ENCODE assay signal across 1 cellular context in genomic region chrX:71103110-71103983, GRCh38.
TF ChIP-seq lines count a peak whose summit lies in the region.

No MANE protein-coding gene starts in this region.

TF ChIP-seq in GM12878, 131 proteins besides CTCF, POLR2A, EP300 and RAD21 (continues in another document):
- TF ChIP-seq GABPA (IDR thresholded peaks at IDR 0.05; ENCODE audit: low read depth) (no peak), FOXK2 (IDR thresholded peaks at IDR 0.05) (no peak), BHLHE40 (IDR thresholded peaks at IDR 0.05; ENCODE audit: borderline replicate concordance in 1 of 2, low read depth in 2 of 2, low read length in 1 of 2) (0 out of 4 replicates have a peak, but pooled peaks of 1 of the 2 experiments have one; percentile 29), NFIC (IDR thresholded peaks at IDR 0.05; ENCODE audit: low read depth, low read length) (peak; percentile 55; the same call in 1 of the 2 replicates), SMC3 (IDR thresholded peaks at IDR 0.05; ENCODE audit: borderline replicate concordance, low read length) (no peak), KAT2A (conservative IDR thresholded peaks at IDR 0.05; ENCODE audit: control insufficient read depth, low read depth, low read length) (no peak), BCLAF1 (IDR thresholded peaks at IDR 0.05) (no peak), BMI1 (IDR thresholded peaks at IDR 0.05; ENCODE audit: borderline replicate concordance) (no peak), SMARCA5 (IDR thresholded peaks at IDR 0.05) (no peak), BRCA1 (IDR thresholded peaks at IDR 0.05; ENCODE audit: low read depth, low read length) (no peak), HCFC1 (IDR thresholded peaks at IDR 0.05; ENCODE audit: low read length) (no peak), TCF7 (IDR thresholded peaks at IDR 0.05; ENCODE audit: borderline replicate concordance) (no peak), ESRRA (IDR thresholded peaks at IDR 0.05; ENCODE audit: low read length) (no peak), KLF5 (IDR thresholded peaks at IDR 0.05; ENCODE audit: partially characterized antibody) (no peak), RUNX3 (IDR thresholded peaks at IDR 0.05; ENCODE audit: low read length) (peak; percentile 72), CBX5 (IDR thresholded peaks at IDR 0.05; ENCODE audit: low read depth) (no peak), NFYA (IDR thresholded peaks at IDR 0.05; ENCODE audit: borderline replicate concordance, low read depth, low read length) (no peak), EGR1 (IDR thresholded peaks at IDR 0.05; ENCODE audit: borderline replicate concordance in 1 of 2, low read depth in 2 of 2, low read length in 2 of 2) (peak in 1 of 2 experiments; percentile 87; a peak in 2 of 3 replicates), PAX5 (IDR thresholded peaks at IDR 0.05; ENCODE audit: borderline replicate concordance, low read depth, low read length) (no peak), SMAD5 (IDR thresholded peaks at IDR 0.05; ENCODE audit: low read depth) (no peak; the same call in 1 of the 2 replicates), NFXL1 (IDR thresholded peaks at IDR 0.05; ENCODE audit: borderline replicate concordance) (no peak), BCL11A (IDR thresholded peaks at IDR 0.05; ENCODE audit: low read depth, low read length) (no peak), YBX1 (IDR thresholded peaks at IDR 0.05) (no peak), TCF3 (IDR thresholded peaks at IDR 0.05; ENCODE audit: borderline replicate concordance, insufficient read depth, low read depth, low read length) (no peak), E2F4 (IDR thresholded peaks at IDR 0.05; ENCODE audit: low read depth, low read length) (no peak), MTA3 (IDR thresholded peaks at IDR 0.05; ENCODE audit: borderline replicate concordance, low read length) (no peak), ZNF274 (IDR thresholded peaks at IDR 0.05; ENCODE audit: insufficient read depth, insufficient read length) (no peak), SREBF1 (IDR thresholded peaks at IDR 0.05; ENCODE audit: low read length) (no peak)
- TF ChIP-seq, protein P1, sequence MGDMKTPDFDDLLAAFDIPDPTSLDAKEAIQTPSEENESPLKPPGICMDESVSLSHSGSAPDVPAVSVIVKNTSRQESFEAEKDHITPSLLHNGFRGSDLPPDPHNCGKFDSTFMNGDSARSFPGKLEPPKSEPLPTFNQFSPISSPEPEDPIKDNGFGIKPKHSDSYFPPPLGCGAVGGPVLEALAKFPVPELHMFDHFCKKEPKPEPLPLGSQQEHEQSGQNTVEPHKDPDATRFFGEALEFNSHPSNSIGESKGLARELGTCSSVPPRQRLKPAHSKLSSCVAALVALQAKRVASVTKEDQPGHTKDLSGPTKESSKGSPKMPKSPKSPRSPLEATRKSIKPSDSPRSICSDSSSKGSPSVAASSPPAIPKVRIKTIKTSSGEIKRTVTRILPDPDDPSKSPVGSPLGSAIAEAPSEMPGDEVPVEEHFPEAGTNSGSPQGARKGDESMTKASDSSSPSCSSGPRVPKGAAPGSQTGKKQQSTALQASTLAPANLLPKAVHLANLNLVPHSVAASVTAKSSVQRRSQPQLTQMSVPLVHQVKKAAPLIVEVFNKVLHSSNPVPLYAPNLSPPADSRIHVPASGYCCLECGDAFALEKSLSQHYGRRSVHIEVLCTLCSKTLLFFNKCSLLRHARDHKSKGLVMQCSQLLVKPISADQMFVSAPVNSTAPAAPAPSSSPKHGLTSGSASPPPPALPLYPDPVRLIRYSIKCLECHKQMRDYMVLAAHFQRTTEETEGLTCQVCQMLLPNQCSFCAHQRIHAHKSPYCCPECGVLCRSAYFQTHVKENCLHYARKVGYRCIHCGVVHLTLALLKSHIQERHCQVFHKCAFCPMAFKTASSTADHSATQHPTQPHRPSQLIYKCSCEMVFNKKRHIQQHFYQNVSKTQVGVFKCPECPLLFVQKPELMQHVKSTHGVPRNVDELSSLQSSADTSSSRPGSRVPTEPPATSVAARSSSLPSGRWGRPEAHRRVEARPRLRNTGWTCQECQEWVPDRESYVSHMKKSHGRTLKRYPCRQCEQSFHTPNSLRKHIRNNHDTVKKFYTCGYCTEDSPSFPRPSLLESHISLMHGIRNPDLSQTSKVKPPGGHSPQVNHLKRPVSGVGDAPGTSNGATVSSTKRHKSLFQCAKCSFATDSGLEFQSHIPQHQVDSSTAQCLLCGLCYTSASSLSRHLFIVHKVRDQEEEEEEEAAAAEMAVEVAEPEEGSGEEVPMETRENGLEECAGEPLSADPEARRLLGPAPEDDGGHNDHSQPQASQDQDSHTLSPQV (IDR thresholded peaks at IDR 0.05) = no peak
- TF ChIP-seq, protein P2, sequence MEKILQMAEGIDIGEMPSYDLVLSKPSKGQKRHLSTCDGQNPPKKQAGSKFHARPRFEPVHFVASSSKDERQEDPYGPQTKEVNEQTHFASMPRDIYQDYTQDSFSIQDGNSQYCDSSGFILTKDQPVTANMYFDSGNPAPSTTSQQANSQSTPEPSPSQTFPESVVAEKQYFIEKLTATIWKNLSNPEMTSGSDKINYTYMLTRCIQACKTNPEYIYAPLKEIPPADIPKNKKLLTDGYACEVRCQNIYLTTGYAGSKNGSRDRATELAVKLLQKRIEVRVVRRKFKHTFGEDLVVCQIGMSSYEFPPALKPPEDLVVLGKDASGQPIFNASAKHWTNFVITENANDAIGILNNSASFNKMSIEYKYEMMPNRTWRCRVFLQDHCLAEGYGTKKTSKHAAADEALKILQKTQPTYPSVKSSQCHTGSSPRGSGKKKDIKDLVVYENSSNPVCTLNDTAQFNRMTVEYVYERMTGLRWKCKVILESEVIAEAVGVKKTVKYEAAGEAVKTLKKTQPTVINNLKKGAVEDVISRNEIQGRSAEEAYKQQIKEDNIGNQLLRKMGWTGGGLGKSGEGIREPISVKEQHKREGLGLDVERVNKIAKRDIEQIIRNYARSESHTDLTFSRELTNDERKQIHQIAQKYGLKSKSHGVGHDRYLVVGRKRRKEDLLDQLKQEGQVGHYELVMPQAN (conservative IDR thresholded peaks at IDR 0.05) = no peak
- TF ChIP-seq, protein P3, sequence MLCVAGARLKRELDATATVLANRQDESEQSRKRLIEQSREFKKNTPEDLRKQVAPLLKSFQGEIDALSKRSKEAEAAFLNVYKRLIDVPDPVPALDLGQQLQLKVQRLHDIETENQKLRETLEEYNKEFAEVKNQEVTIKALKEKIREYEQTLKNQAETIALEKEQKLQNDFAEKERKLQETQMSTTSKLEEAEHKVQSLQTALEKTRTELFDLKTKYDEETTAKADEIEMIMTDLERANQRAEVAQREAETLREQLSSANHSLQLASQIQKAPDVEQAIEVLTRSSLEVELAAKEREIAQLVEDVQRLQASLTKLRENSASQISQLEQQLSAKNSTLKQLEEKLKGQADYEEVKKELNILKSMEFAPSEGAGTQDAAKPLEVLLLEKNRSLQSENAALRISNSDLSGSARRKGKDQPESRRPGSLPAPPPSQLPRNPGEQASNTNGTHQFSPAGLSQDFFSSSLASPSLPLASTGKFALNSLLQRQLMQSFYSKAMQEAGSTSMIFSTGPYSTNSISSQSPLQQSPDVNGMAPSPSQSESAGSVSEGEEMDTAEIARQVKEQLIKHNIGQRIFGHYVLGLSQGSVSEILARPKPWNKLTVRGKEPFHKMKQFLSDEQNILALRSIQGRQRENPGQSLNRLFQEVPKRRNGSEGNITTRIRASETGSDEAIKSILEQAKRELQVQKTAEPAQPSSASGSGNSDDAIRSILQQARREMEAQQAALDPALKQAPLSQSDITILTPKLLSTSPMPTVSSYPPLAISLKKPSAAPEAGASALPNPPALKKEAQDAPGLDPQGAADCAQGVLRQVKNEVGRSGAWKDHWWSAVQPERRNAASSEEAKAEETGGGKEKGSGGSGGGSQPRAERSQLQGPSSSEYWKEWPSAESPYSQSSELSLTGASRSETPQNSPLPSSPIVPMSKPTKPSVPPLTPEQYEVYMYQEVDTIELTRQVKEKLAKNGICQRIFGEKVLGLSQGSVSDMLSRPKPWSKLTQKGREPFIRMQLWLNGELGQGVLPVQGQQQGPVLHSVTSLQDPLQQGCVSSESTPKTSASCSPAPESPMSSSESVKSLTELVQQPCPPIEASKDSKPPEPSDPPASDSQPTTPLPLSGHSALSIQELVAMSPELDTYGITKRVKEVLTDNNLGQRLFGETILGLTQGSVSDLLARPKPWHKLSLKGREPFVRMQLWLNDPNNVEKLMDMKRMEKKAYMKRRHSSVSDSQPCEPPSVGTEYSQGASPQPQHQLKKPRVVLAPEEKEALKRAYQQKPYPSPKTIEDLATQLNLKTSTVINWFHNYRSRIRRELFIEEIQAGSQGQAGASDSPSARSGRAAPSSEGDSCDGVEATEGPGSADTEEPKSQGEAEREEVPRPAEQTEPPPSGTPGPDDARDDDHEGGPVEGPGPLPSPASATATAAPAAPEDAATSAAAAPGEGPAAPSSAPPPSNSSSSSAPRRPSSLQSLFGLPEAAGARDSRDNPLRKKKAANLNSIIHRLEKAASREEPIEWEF (IDR thresholded peaks at IDR 0.05; ENCODE audit: insufficient replicate concordance, low read depth, low read length) = no peak
- TF ChIP-seq, protein P4, sequence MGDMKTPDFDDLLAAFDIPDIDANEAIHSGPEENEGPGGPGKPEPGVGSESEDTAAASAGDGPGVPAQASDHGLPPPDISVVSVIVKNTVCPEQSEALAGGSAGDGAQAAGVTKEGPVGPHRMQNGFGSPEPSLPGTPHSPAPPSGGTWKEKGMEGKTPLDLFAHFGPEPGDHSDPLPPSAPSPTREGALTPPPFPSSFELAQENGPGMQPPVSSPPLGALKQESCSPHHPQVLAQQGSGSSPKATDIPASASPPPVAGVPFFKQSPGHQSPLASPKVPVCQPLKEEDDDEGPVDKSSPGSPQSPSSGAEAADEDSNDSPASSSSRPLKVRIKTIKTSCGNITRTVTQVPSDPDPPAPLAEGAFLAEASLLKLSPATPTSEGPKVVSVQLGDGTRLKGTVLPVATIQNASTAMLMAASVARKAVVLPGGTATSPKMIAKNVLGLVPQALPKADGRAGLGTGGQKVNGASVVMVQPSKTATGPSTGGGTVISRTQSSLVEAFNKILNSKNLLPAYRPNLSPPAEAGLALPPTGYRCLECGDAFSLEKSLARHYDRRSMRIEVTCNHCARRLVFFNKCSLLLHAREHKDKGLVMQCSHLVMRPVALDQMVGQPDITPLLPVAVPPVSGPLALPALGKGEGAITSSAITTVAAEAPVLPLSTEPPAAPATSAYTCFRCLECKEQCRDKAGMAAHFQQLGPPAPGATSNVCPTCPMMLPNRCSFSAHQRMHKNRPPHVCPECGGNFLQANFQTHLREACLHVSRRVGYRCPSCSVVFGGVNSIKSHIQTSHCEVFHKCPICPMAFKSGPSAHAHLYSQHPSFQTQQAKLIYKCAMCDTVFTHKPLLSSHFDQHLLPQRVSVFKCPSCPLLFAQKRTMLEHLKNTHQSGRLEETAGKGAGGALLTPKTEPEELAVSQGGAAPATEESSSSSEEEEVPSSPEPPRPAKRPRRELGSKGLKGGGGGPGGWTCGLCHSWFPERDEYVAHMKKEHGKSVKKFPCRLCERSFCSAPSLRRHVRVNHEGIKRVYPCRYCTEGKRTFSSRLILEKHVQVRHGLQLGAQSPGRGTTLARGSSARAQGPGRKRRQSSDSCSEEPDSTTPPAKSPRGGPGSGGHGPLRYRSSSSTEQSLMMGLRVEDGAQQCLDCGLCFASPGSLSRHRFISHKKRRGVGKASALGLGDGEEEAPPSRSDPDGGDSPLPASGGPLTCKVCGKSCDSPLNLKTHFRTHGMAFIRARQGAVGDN (IDR thresholded peaks at IDR 0.05) = peak; percentile 17; the same call in 1 of the 2 replicates
- TF ChIP-seq, protein P5, sequence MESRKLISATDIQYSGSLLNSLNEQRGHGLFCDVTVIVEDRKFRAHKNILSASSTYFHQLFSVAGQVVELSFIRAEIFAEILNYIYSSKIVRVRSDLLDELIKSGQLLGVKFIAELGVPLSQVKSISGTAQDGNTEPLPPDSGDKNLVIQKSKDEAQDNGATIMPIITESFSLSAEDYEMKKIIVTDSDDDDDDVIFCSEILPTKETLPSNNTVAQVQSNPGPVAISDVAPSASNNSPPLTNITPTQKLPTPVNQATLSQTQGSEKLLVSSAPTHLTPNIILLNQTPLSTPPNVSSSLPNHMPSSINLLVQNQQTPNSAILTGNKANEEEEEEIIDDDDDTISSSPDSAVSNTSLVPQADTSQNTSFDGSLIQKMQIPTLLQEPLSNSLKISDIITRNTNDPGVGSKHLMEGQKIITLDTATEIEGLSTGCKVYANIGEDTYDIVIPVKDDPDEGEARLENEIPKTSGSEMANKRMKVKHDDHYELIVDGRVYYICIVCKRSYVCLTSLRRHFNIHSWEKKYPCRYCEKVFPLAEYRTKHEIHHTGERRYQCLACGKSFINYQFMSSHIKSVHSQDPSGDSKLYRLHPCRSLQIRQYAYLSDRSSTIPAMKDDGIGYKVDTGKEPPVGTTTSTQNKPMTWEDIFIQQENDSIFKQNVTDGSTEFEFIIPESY (IDR thresholded peaks at IDR 0.05) = no peak
